ENCODE assay signal across 1 cellular context in the genomic region with DNA sequence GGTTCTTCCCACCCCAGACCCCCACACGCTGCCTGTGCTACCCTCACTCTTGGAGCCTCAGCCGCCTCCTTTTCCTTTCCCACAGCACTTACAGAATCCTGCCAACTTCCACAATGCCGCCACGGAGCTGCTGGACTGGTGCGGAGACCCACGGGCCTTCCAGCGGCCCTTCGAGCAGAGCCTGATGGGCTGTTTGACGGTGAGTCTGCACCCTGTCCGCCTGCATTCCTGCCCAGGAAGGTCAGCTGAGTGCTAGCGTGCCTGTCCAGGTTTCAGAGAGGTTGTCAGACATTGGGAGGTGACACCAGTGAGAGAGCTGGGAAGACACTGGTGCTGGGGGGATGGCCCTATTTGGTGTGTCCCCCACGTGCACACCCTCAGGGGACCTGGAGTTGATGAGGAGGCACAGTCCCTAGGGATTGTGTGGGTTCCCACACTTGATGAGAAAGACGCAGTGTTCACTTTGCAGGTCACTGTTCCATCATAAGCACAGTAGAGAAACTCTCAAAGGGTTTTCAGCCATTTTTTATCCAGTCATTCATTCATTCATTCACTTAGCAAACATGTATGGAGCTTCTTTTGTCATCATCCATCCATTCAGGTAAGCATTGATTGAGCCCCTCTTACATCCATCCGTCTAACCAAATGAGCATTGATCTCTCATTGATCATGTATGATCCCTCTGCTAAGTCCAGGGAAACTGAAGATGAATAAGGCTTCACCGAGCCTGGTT.
TF ChIP-seq lines count a peak whose summit lies in the region.

No MANE protein-coding gene starts in this region.

TF ChIP-seq in GM12878, 131 proteins besides CTCF, POLR2A, EP300 and RAD21 (continued from another document):
- no peak for TF ChIP-seq KDM1A (IDR thresholded peaks at IDR 0.05; ENCODE audit: borderline replicate concordance)
- TF ChIP-seq IKZF2 (IDR thresholded peaks at IDR 0.05), result no peak
- TF ChIP-seq MEF2B (IDR thresholded peaks at IDR 0.05; ENCODE audit: partially characterized antibody, poor library complexity, severe bottlenecking), result peak; percentile 91
- no peak for TF ChIP-seq NFYA (IDR thresholded peaks at IDR 0.05; ENCODE audit: borderline replicate concordance, low read depth, low read length)
